ENCODE assay signal across 26 cellular contexts in the genomic region with DNA sequence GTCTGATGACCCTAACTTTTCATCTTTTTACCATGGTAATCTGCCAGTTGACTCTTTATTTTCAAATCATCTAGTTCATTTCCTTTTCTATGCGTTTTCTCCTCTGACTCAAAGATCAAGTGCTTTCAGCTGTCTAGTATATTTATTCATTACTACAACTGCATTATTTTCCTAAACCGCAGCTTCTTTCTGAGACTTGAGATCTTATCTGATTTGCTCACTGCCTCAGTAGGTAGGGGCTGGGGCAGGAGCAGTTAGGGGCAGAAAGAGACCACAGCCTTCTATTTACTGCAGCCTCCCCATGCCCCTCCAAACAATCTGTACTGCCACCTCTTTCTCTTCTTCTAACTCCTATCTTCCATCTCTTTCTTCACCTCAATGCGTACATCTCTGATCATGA. TPM values are rescaled to one million over a fixed set of nuclear protein-coding genes. Genes with fewer than 3 reads are reported as not detected.
"Had no signal": no experiment of that assay in that cellular context is flagged by ENCODE, and none has a peak within 500 bp of the region (broad histone marks: within the 10 kb centered on the region; RNA-seq: fewer than 3 reads in every experiment).

No MANE protein-coding gene starts in this region.

- H3K27ac ChIP-seq: esophagus muscularis mucosa, foreskin keratinocyte, heart right ventricle, left lung, neutrophil, prostate gland, right atrium auricular region, thoracic aorta, tibial nerve, upper lobe of left lung had no signal

- H3K4me3 ChIP-seq: esophagus muscularis mucosa, heart right ventricle, left lung, mucosa of descending colon, prostate gland, right atrium auricular region, thoracic aorta, tibial nerve, upper lobe of left lung had no signal

- H3K27me3 ChIP-seq: neutrophil, right atrium auricular region, tibial nerve, upper lobe of left lung had no signal

- DNase-seq: effector CD8-positive, alpha-beta T cell; endodermal cell; foreskin keratinocyte; glutamatergic neuron; heart right ventricle; left cardiac atrium; left lung; mesenchymal stem cell; mucosa of descending colon; naive B cell; stimulated activated CD4-positive, alpha-beta T cell treated with anti-CD3 and anti-CD28 coated beads, Interleukin-4, amount 100 ng/mL, for 4 hours; stimulated activated naive CD8-positive, alpha-beta T cell treated with anti-CD3 and anti-CD28 coated beads, Interleukin-15, Interleukin-2, amounts not matched to agents 100 U/mL and 50 U/mL, for 24 hours; substantia nigra; upper lobe of left lung had no signal

RNA-seq across cellular contexts. Expression of a gene that starts 52.1 kb away (rescaled TPM):
- total RNA-seq: esophagus muscularis mucosa; fibroblast of lung; foreskin keratinocyte; lung microvascular endothelial cell; mesothelial cell of epicardium; natural killer cell treated with Interleukin-12 subunit alpha and Interleukin-12 subunit beta and Interleukin-15 and Interleukin-18, amount 100 ng/mL, for 72 hours; neural crest cell; osteoblast; thoracic aorta had no signal
- polyA plus RNA-seq: fibroblast of lung, foreskin keratinocyte had no signal
